Comparison of ENCODE assay signal across 21 cellular contexts in the genomic region with DNA sequence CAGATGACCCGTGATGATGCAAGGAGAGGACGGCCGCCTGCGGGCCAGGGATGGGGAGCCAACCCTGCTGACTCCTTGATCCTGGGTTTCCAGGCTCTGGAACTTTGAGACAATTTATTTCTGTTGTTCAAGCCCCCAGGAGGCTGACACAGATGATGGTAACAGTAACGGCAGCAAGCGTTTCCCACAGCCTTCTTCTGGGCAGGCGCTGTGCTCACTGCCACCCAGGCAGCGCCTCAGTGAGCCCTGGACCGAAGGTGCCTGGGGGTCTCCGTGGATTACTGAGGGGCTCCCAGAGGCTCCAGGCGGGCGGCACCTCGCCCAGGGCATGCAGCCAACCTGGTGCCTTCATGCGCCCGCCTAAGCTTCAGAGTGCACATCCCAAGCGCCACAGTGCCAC.
"Had no signal": no experiment of that assay in that cellular context is flagged by ENCODE, and none has a peak within 500 bp of the region (broad histone marks: within the 10 kb centered on the region; RNA-seq: fewer than 3 reads in every experiment).

No MANE protein-coding gene starts in this region.

- H3K27ac ChIP-seq: dorsolateral prefrontal cortex, left lung, neutrophil, parathyroid adenoma, right atrium auricular region, suprapubic skin, transverse colon had no signal

- H3K4me1 ChIP-seq: left lung, parathyroid adenoma, right atrium auricular region, suprapubic skin had no signal

- H3K79me2 ChIP-seq: parathyroid adenoma had no signal

- H3K27me3 ChIP-seq: dorsolateral prefrontal cortex, left lung, right atrium auricular region, suprapubic skin, transverse colon had no signal

- H3K9ac ChIP-seq: parathyroid adenoma had no signal

- H3K9me3 ChIP-seq: left lung, neutrophil, right atrium auricular region, suprapubic skin, transverse colon had no signal

- H3K36me3 ChIP-seq: left lung, neutrophil, right atrium auricular region, suprapubic skin, transverse colon had no signal

- H2AFZ ChIP-seq: parathyroid adenoma had no signal

- ATAC-seq: left cardiac atrium; left lung; naive thymus-derived CD4-positive, alpha-beta T cell; sciatic nerve; stimulated activated naive CD8-positive, alpha-beta T cell treated with anti-CD3 and anti-CD28 coated beads, Interleukin-15, amount 100 ng/mL, for 72 hours had no signal

- H3K4me3 ChIP-seq: dorsolateral prefrontal cortex, left lung, right atrium auricular region, smooth muscle cell, suprapubic skin, transverse colon had no signal

- H3K4me2 ChIP-seq: smooth muscle cell had no signal

- DNase-seq: dorsolateral prefrontal cortex; effector CD4-positive, alpha-beta T cell; head of caudate nucleus; left cardiac atrium; mesenchymal stem cell; midbrain; naive thymus-derived CD4-positive, alpha-beta T cell; stimulated activated CD4-positive, alpha-beta T cell treated with anti-CD3 and anti-CD28 coated beads, Interleukin-12 subunit alpha, Interleukin-12 subunit beta, amount 100 ng/mL, for 4 hours; stimulated activated CD4-positive, alpha-beta T cell treated with anti-CD3 and anti-CD28 coated beads, Interleukin-1b, Interleukin-23, amount 100 ng/mL, for 48 hours; stimulated activated CD4-positive, alpha-beta T cell treated with anti-CD3 and anti-CD28 coated beads, Interleukin-4, amount 100 ng/mL, for 1 hour; stimulated activated CD8-positive, alpha-beta memory T cell treated with anti-CD3 and anti-CD28 coated beads, Interleukin-4, amount 100 ng/mL, for 48 hours; stimulated activated naive CD4-positive, alpha-beta T cell; stimulated activated naive CD8-positive, alpha-beta T cell treated with anti-CD3 and anti-CD28 coated beads, Interleukin-15, amount 100 ng/mL, for 72 hours; transverse colon had no signal
